14 cellular contexts compared by ENCODE assay signal in genomic region chr2:70514612-70515055, GRCh38. TPM values are rescaled to one million over a fixed set of nuclear protein-coding genes. Genes with fewer than 3 reads are reported as not detected.
DNase-seq lines count a peak whose midpoint lies in the region; ATAC-seq and TF ChIP-seq lines count a peak whose summit lies in the region.
"Had no signal": no experiment of that assay in that cellular context is flagged by ENCODE, and none has a peak within 500 bp of the region (broad histone marks: within the 10 kb centered on the region; RNA-seq: fewer than 3 reads in every experiment).

No MANE protein-coding gene starts in this region.

- H3K36me3 ChIP-seq in upper lobe of right lung (no peaks in the 10 kb centered on the region), GM23248 (ENCODE audit: low read depth) (no peaks in the 10 kb centered on the region)
- H3K36me3 ChIP-seq: tibial nerve had no signal

- no peaks in the 10 kb centered on the region for H3K79me2 ChIP-seq in GM23248 (ENCODE audit: insufficient read depth)

- no peaks in the 10 kb centered on the region for H3K4me1 ChIP-seq in upper lobe of right lung
- peaks cover 23% of the 10 kb centered on the region for H3K4me1 ChIP-seq in GM23248 (ENCODE audit: insufficient read depth)
- H3K4me1 ChIP-seq: psoas muscle, tibial nerve had no signal

- no peaks in the 10 kb centered on the region for H3K36me3 Mint-ChIP-seq in activated naive CD4-positive, alpha-beta T cell treated with anti-CD3 and anti-CD28 coated beads, Interleukin-2, amount 50 U/mL, for 72 hours

- peaks cover 16% of the 10 kb centered on the region; the same call in 1 of the 2 replicates for H3F3A ChIP-seq in GM23248 (ENCODE audit: insufficient read depth)

- H3K4me3 ChIP-seq in upper lobe of right lung (no peak overlapping the region), GM23248 (no peak overlapping the region)
- H3K4me3 ChIP-seq: A549, psoas muscle, tibial nerve had no signal

- no peak overlapping the region for H3K27ac Mint-ChIP-seq in activated naive CD4-positive, alpha-beta T cell treated with anti-CD3 and anti-CD28 coated beads, Interleukin-2, amount 50 U/mL, for 72 hours
- H3K27ac Mint-ChIP-seq: activated B cell treated with CpG ODN at 0.5 μM for 24 hours; activated T-helper 17 cell treated with anti-CD3 and anti-CD28 coated beads, Interleukin-2, amount 50 U/mL, for 72 hours had no signal

- no peaks in the 10 kb centered on the region for H3K27me3 ChIP-seq in upper lobe of right lung
- H3K27me3 ChIP-seq in GM23248 (replicated peaks; ENCODE audit: insufficient read depth): no peaks in the 10 kb centered on the region
- H3K27me3 ChIP-seq: tibial nerve had no signal

- intact Hi-C loops in upper lobe of right lung (cut with DNase I): no loop called here

- no peak overlapping the region for H3K9ac ChIP-seq in GM23248

- in situ Hi-C loops in GM23248 (cut with MboI): no loop called here

- H3K9me3 Mint-ChIP-seq in activated naive CD4-positive, alpha-beta T cell treated with anti-CD3 and anti-CD28 coated beads, Interleukin-2, amount 50 U/mL, for 72 hours: no peaks in the 10 kb centered on the region
- H3K9me3 Mint-ChIP-seq: activated B cell treated with CpG ODN at 0.5 μM for 24 hours; activated T-helper 17 cell treated with anti-CD3 and anti-CD28 coated beads, Interleukin-2, amount 50 U/mL, for 72 hours had no signal

- H2AFZ ChIP-seq in GM23248: no peak overlapping the region

- no peak overlapping the region for H3K4me2 ChIP-seq in GM23248 (ENCODE audit: unreplicated experiment)
- H3K4me2 ChIP-seq: A549 had no signal

- DNase-seq in NCI-H82 (lab: John Stamatoyannopoulos, UW) (peak; percentile 32), NCI-H82 treated with DMSO at 0.1 percent for 48 hours (lab: John Stamatoyannopoulos, UW; ENCODE audit: unreplicated experiment) (no peak), NCI-H69 (lab: John Stamatoyannopoulos, UW) (peak; percentile 75), iPS-NIHi11 (ENCODE audit: low spot score) (peak; percentile 39), upper lobe of right lung (peak; percentile 91), GM23248 (no peak)
- DNase-seq in stimulated activated CD4-positive, alpha-beta T cell treated with anti-CD3 and anti-CD28 coated beads, Interleukin-4, amount 100 ng/mL, for 4 hours: no peak
- no peak for DNase-seq in activated naive CD4-positive, alpha-beta T cell treated with anti-CD3 and anti-CD28 coated beads, Interleukin-2, amount 50 U/mL, for 72 hours (ENCODE audit: low spot score in 2 of 2)
- DNase-seq: activated B cell treated with CpG ODN at 0.5 μM for 24 hours had no signal

- H3K9me3 ChIP-seq in upper lobe of right lung (no peaks in the 10 kb centered on the region), GM23248 (ENCODE audit: low read depth) (no peaks in the 10 kb centered on the region)
- H3K9me3 ChIP-seq: A549, psoas muscle, tibial nerve had no signal

- peak; percentile 76 for ATAC-seq in upper lobe of right lung
- no peak for ATAC-seq in activated naive CD4-positive, alpha-beta T cell treated with anti-CD3 and anti-CD28 coated beads, Interleukin-2, amount 50 U/mL, for 72 hours
- ATAC-seq: A549; activated T-helper 17 cell treated with anti-CD3 and anti-CD28 coated beads, Interleukin-2, amount 50 U/mL, for 72 hours; psoas muscle had no signal

- H3K9me2 ChIP-seq in GM23248 (ENCODE audit: insufficient read depth): no peaks in the 10 kb centered on the region

- no peak overlapping the region for H3K27ac ChIP-seq in upper lobe of right lung
- H3K27ac ChIP-seq in GM23248: no peak overlapping the region
- H3K27ac ChIP-seq: A549, psoas muscle had no signal

- H4K20me1 ChIP-seq in GM23248 (ENCODE audit: insufficient read depth): no peaks in the 10 kb centered on the region

- TF ChIP-seq CTCF in upper lobe of right lung (IDR thresholded peaks at IDR 0.05): no peak

- 69 to 70% methylated on average over 10 to 15 of the region's 15 CpGs for WGBS in GM23248 (ENCODE audit: low coverage in 1 of 2, low lambda C conversion rate in 2 of 2, missing lambda C conversion rate in 2 of 2), 2 experiments

RNA-seq across cellular contexts. Expression of gene TGFA, which starts 39.0 kb away (rescaled TPM):
- 9.1 TPM for total RNA-seq in upper lobe of right lung
- total RNA-seq in activated naive CD4-positive, alpha-beta T cell treated with anti-CD3 and anti-CD28 coated beads, Interleukin-2, amount 50 U/mL, for 72 hours: 1 to 10 TPM in 1 of 2 donors, under 1 TPM in 1; 0.19 to 1.8 TPM
- total RNA-seq in GM23248 (2014; rRNA removed; shearing (Covaris generic)): 14.8 and 17.3 TPM in 2 replicates
- polyA plus RNA-seq in GM23248 (2016; fragmentation: Nextera tagmentation; extraction: Ambion mirVana): 9.2 and 9.7 TPM in 2 replicates
- total RNA-seq: fibroblast of lung had no signal

Comparison
In these comparisons a context has a peak if more than half of its experiments do, and no peak if none do; other contexts are left out.
1. DNase-seq: peak in NCI-H82 (single experiment), NCI-H69 (single experiment), iPS-NIHi11 (single experiment) and upper lobe of right lung (single experiment); none in NCI-H82 treated with DMSO at 0.1 percent for 48 hours (single experiment), stimulated activated CD4-positive, alpha-beta T cell treated with anti-CD3 and anti-CD28 coated beads, Interleukin-4, amount 100 ng/mL, for 4 hours (0 of 2), activated naive CD4-positive, alpha-beta T cell treated with anti-CD3 and anti-CD28 coated beads, Interleukin-2, amount 50 U/mL, for 72 hours (0 of 2) and GM23248 (single experiment).